ENCODE assay signal across 11 cellular contexts in genomic region chr20:10637563-10637962, GRCh38. TPM values are rescaled to one million over a fixed set of nuclear protein-coding genes. Genes with fewer than 3 reads are reported as not detected.
DNase-seq lines count a peak whose midpoint lies in the region; ATAC-seq, FAIRE-seq and TF ChIP-seq lines count a peak whose summit lies in the region.
"Had no signal": no experiment of that assay in that cellular context is flagged by ENCODE, and none has a peak within 500 bp of the region (broad histone marks: within the 10 kb centered on the region; RNA-seq: fewer than 3 reads in every experiment).

No MANE protein-coding gene starts in this region.

- H3K9ac ChIP-seq in PC-3 (ENCODE audit: low read length) (no peak overlapping the region), neuronal stem cell (ENCODE audit: low read depth, low read length, poor library complexity) (no peak overlapping the region)

- no peaks in the 10 kb centered on the region for H3K9me2 ChIP-seq in PC-3 (replicated peaks; ENCODE audit: low read length)

- H3K18ac ChIP-seq in neuronal stem cell (ENCODE audit: low read length), result no peak overlapping the region

- no peak for TF ChIP-seq EP300 in A549 (IDR thresholded peaks at IDR 0.05)
- TF ChIP-seq EP300 in esophagus muscularis mucosa (IDR thresholded peaks at IDR 0.05), result no peak

- H3K4me3 ChIP-seq in A549 (no peak overlapping the region), PC-3 (ENCODE audit: low read length) (no peak overlapping the region), esophagus muscularis mucosa (no peak overlapping the region), neuronal stem cell (ENCODE audit: low read length in 2 of 2) (no peak overlapping the region)
- no peak overlapping the region for H3K4me3 ChIP-seq in CD8-positive, alpha-beta T cell (ENCODE audit: low read depth, low read length)

- no peak overlapping the region for H2BK5ac ChIP-seq in neuronal stem cell (ENCODE audit: low read length)

- TF ChIP-seq CTCF in A549 (IDR thresholded peaks at IDR 0.05), result no peak
- no peak for TF ChIP-seq CTCF in PC-3 (conservative IDR thresholded peaks at IDR 0.05; ENCODE audit: low read depth, low read length)
- no peak for TF ChIP-seq CTCF in esophagus muscularis mucosa (IDR thresholded peaks at IDR 0.05)
- TF ChIP-seq CTCF in CD8-positive, alpha-beta T cell (IDR thresholded peaks at IDR 0.05), result no peak

- no peak overlapping the region for H2BK12ac ChIP-seq in neuronal stem cell (ENCODE audit: low read length)

- TF ChIP-seq POLR2A in A549 (IDR thresholded peaks at IDR 0.05; ENCODE audit: low read length) (no peak), esophagus muscularis mucosa (IDR thresholded peaks at IDR 0.05; ENCODE audit: low read depth) (no peak)

- peaks cover 57% of the 10 kb centered on the region for H3K36me3 ChIP-seq in PC-3 (ENCODE audit: low read depth, low read length)
- H3K36me3 ChIP-seq in esophagus muscularis mucosa, result peaks cover 25 to 50% (median 36%) of the 10 kb centered on the region in 4 donors
- peaks cover 28 to 61% of the 10 kb centered on the region in 2 donors for H3K36me3 ChIP-seq in neuronal stem cell (replicated peaks in 1 of 2; ENCODE audit: control insufficient read depth in 2 of 2, insufficient read depth in 2 of 2, low read length in 2 of 2)
- H3K36me3 ChIP-seq in CD8-positive, alpha-beta T cell (ENCODE audit: insufficient read depth, low read length), result no peaks in the 10 kb centered on the region

- no peak overlapping the region for H2BK120ac ChIP-seq in neuronal stem cell (ENCODE audit: low read depth, low read length)

- H2AK5ac ChIP-seq in neuronal stem cell (ENCODE audit: low read depth, low read length), result no peak overlapping the region

- no peak overlapping the region for H4K91ac ChIP-seq in neuronal stem cell (ENCODE audit: low read depth, low read length, poor library complexity)

- H3K79me2 ChIP-seq in PC-3 (ENCODE audit: low read length), result peaks cover 4% of the 10 kb centered on the region; the same call in 1 of the 2 replicates

- H2AFZ ChIP-seq in PC-3 (ENCODE audit: low read length), result no peak overlapping the region
- H2AFZ ChIP-seq in neuronal stem cell (ENCODE audit: low read length), result no peak overlapping the region

- no peak overlapping the region for H4K8ac ChIP-seq in neuronal stem cell (ENCODE audit: low read depth, low read length)

- WGBS in A549 (ENCODE audit: missing lambda C conversion rate), result 79% methylated on average over 6 of the region's 6 CpGs
- WGBS in esophagus muscularis mucosa, result 77% methylated on average over 6 of the region's 6 CpGs
- no CpG with 5 or more reads among the region's 6 CpGs for WGBS in neuronal stem cell (ENCODE audit: extremely low coverage in 2 of 2, insufficient read length in 2 of 2, insufficient replicate concordance in 1 of 2), 2 donors

- H3F3A ChIP-seq in PC-3 (ENCODE audit: low read length, unreplicated experiment), result peaks cover 4% of the 10 kb centered on the region

- intact Hi-C loops in PC-3 (cut with micrococcal nuclease) (loop anchor here (5.0 kb wide), 2 partner anchors 40 to 85 kb away; no protein-coding TSS in a partner anchor), esophagus muscularis mucosa (cut with DNase I) (no loop called here)
- intact Hi-C loops in CD8-positive, alpha-beta T cell (cut with DNase I, micrococcal nuclease), result no loop called here

- no peak for DNase-seq in A549 (ENCODE audit: low read depth in 1 of 2, low spot score in 1 of 2)
- no peak for DNase-seq in PC-3
- DNase-seq in esophagus muscularis mucosa (ENCODE audit: extremely low spot score), result no peak
- peak; percentile 63 for DNase-seq in neuronal stem cell (ENCODE audit: low spot score)
- no peak for DNase-seq in CD8-positive, alpha-beta T cell
- no peak for DNase-seq in NCI-H146 (lab: John Stamatoyannopoulos, UW)
- DNase-seq in NCI-H2171 (lab: John Stamatoyannopoulos, UW), result no peak
- DNase-seq: NCI-H2081 treated with DMSO at 0.1 percent for 48 hours; stimulated activated CD4-positive, alpha-beta T cell treated with anti-CD3 and anti-CD28 coated beads, Interleukin-15, amount 100 ng/mL, for 24 hours had no signal

- no peak overlapping the region for H3K4me3 Mint-ChIP-seq in CD8-positive, alpha-beta T cell

- no peak overlapping the region for H3K4ac ChIP-seq in neuronal stem cell (ENCODE audit: low read length)

- H4K20me1 ChIP-seq in PC-3 (ENCODE audit: low read length), result peaks cover 12% of the 10 kb centered on the region; the same call in 1 of the 2 replicates

- H3K14ac ChIP-seq in neuronal stem cell (ENCODE audit: low read length), result no peak overlapping the region

- no peak for FAIRE-seq in A549 (lab: Jason Lieb, UNC)

- ATAC-seq in A549 (no peak), PC-3 (no peak), HG02870 (IDR thresholded peaks at IDR 0.05; ENCODE audit: unreplicated experiment) (no peak)
- ATAC-seq in CD8-positive, alpha-beta T cell, result no peak

- H3K27ac ChIP-seq in A549 (peak overlapping the region in 1 of 2 experiments; percentile 18; a peak in 2 of 6 replicates), PC-3 (ENCODE audit: low read length) (peak overlapping the region; percentile 53), esophagus muscularis mucosa (replicated peaks in 1 of 4) (peak overlapping the region; percentile 51 to 68 (median 60)), neuronal stem cell (replicated peaks; ENCODE audit: low read length) (peak overlapping the region; percentile 74)
- H3K27ac ChIP-seq in CD8-positive, alpha-beta T cell (ENCODE audit: low read depth, low read length), result no peak overlapping the region

- BruUV-seq in PC-3 (replicated peaks; lab: Mats Ljungman, UMichigan), result no TSS peak

- H3K27ac Mint-ChIP-seq in CD8-positive, alpha-beta T cell, result no peak overlapping the region

- no peaks in the 10 kb centered on the region for H3K4me1 Mint-ChIP-seq in CD8-positive, alpha-beta T cell (ENCODE audit: low read depth)

- no peaks in the 10 kb centered on the region for H3K79me1 ChIP-seq in neuronal stem cell (ENCODE audit: low read depth, low read length)

- peak overlapping the region; percentile 1; the same call in 1 of the 3 replicates for H3K4me2 ChIP-seq in A549
- H3K4me2 ChIP-seq in PC-3 (ENCODE audit: low read length), result no peak overlapping the region
- no peak overlapping the region for H3K4me2 ChIP-seq in neuronal stem cell (ENCODE audit: insufficient read depth, low read length, poor library complexity, severe bottlenecking)

- no peaks in the 10 kb centered on the region for H3K9me3 Mint-ChIP-seq in CD8-positive, alpha-beta T cell

- H2BK15ac ChIP-seq in neuronal stem cell (ENCODE audit: low read length), result no peak overlapping the region

- POLR2A ChIA-PET in A549 (lab: Yijun Ruan, JAX), result no interaction called here
- POLR2A ChIA-PET in PC-3 (lab: Charles Lee; ENCODE audit: unreplicated experiment), result no interaction called here
- POLR2A ChIA-PET in CD8-positive, alpha-beta T cell (lab: Charles Lee), result no interaction called here

- no peaks in the 10 kb centered on the region for H3K9me3 ChIP-seq in A549
- H3K9me3 ChIP-seq in PC-3 (ENCODE audit: low read length), result no peaks in the 10 kb centered on the region
- H3K9me3 ChIP-seq in esophagus muscularis mucosa, result no peaks in the 10 kb centered on the region
- no peaks in the 10 kb centered on the region for H3K9me3 ChIP-seq in neuronal stem cell (replicated peaks in 1 of 2; ENCODE audit: control insufficient read depth in 2 of 2, insufficient read depth in 1 of 2, low read depth in 1 of 2, low read length in 2 of 2)
- no peaks in the 10 kb centered on the region for H3K9me3 ChIP-seq in CD8-positive, alpha-beta T cell (ENCODE audit: low read length)

- H3K27me3 ChIP-seq in PC-3 (ENCODE audit: low read length) (no peaks in the 10 kb centered on the region), esophagus muscularis mucosa (no peaks in the 10 kb centered on the region), neuronal stem cell (ENCODE audit: control insufficient read depth in 3 of 3, insufficient read depth in 3 of 3, low read depth in 1 of 3, low read length in 3 of 3) (no peaks in the 10 kb centered on the region)
- no peaks in the 10 kb centered on the region for H3K27me3 ChIP-seq in CD8-positive, alpha-beta T cell (ENCODE audit: insufficient read depth, low read length)

- H3K23ac ChIP-seq in neuronal stem cell (ENCODE audit: low read depth, low read length, poor library complexity), result no peak overlapping the region

- CTCF ChIA-PET in A549 (lab: Yijun Ruan, JAX), result interaction anchor here (0.7 to 4.5 kb wide), 11 partner anchors 9 to 1020 kb away, joined by 3 to 19 read pairs (median 3); partner anchors contain the start of gene JAG1
- CTCF ChIA-PET in PC-3 (lab: Charles Lee), result no interaction called here
- CTCF ChIA-PET in CD8-positive, alpha-beta T cell (lab: Charles Lee), result no interaction called here

- TF ChIP-seq RAD21 in A549 (conservative IDR thresholded peaks at IDR 0.05 in 1 of 2, IDR thresholded peaks at IDR 0.05 in 1 of 2), result peak in 1 of 2 experiments; percentile 11; a peak in 1 of 5 replicates

- H3K27me3 Mint-ChIP-seq in CD8-positive, alpha-beta T cell (ENCODE audit: low read depth), result no peaks in the 10 kb centered on the region

- H3K36me3 Mint-ChIP-seq in CD8-positive, alpha-beta T cell, result no peaks in the 10 kb centered on the region

- H3K4me1 ChIP-seq in A549, result peaks cover 52% of the 10 kb centered on the region
- H3K4me1 ChIP-seq in PC-3 (ENCODE audit: insufficient read depth, low read length), result peaks cover 7% of the 10 kb centered on the region; the same call in 1 of the 2 replicates
- peaks cover 25 to 61% (median 50%) of the 10 kb centered on the region in 4 donors for H3K4me1 ChIP-seq in esophagus muscularis mucosa
- H3K4me1 ChIP-seq in neuronal stem cell (ENCODE audit: control insufficient read depth in 2 of 2, insufficient read depth in 1 of 2, low read depth in 1 of 2, low read length in 2 of 2), result peaks cover 27 to 54% of the 10 kb centered on the region in 2 donors
- no peaks in the 10 kb centered on the region for H3K4me1 ChIP-seq in CD8-positive, alpha-beta T cell (ENCODE audit: insufficient read depth, low read length)

TF ChIP-seq in A549, 52 proteins besides CTCF, POLR2A, EP300 and RAD21:
- TF ChIP-seq PHF8 (IDR thresholded peaks at IDR 0.05; ENCODE audit: borderline replicate concordance, low read depth), result 0 out of 2 replicates have a peak, but pooled peaks have one; percentile 5
- TF ChIP-seq CEBPB (IDR thresholded peaks at IDR 0.05), result no peak

RNA-seq across cellular contexts. Expression of gene JAG1, which starts 36.2 kb away (rescaled TPM):
- polyA plus RNA-seq in A549 (2011; rRNA removed), result 90.0 and 141 TPM in 2 replicates
- 34.0 and 43.4 TPM in 2 replicates for polyA plus RNA-seq in A549 (2012; cell fraction: cytosol; rRNA removed)
- polyA plus RNA-seq in A549 (2012; cell fraction: nucleus; rRNA removed), result 147 and 253 TPM in 2 replicates
- polyA plus RNA-seq in A549 (2017; fragmentation: RNase III; extraction: RNeasy Plus Mini Kit Qiagen cat#74134 plus additional on column Dnase treatment), result 75.7 to 80.9 TPM (median 80.8 TPM) in 3 replicates
- polyA minus RNA-seq in A549 (2011; rRNA and poly(A)+ RNA removed), result 334 and 370 TPM in 2 replicates
- total RNA-seq in PC-3 (2014; rRNA removed), result 176 and 184 TPM in 2 replicates
- 10 to 100 TPM; 30.7 to 41.9 (median 36.3) TPM for total RNA-seq in esophagus muscularis mucosa
- 64.8 TPM for polyA plus RNA-seq in neuronal stem cell (2013, experiment 1 of 2)
- polyA plus RNA-seq in neuronal stem cell (2013, experiment 2 of 2), result 65.6 TPM
- total RNA-seq in CD8-positive, alpha-beta T cell, result under 1 TPM; 0.38 to 0.83 TPM
- total RNA-seq: G401 had no signal

Comparison
In these comparisons a context has a peak if more than half of its experiments do, and no peak if none do; other contexts are left out.
1. RNA of gene JAG1, which starts 36.2 kb away (total RNA-seq): 176 to 184 TPM in PC-3 and 30.7 to 41.9 TPM in esophagus muscularis mucosa; 0.38 to 0.83 TPM in CD8-positive, alpha-beta T cell; every median in the first group is over 10 times any median in the second.